Comparison of ENCODE assay signal across 8 cellular contexts in the genomic region with DNA sequence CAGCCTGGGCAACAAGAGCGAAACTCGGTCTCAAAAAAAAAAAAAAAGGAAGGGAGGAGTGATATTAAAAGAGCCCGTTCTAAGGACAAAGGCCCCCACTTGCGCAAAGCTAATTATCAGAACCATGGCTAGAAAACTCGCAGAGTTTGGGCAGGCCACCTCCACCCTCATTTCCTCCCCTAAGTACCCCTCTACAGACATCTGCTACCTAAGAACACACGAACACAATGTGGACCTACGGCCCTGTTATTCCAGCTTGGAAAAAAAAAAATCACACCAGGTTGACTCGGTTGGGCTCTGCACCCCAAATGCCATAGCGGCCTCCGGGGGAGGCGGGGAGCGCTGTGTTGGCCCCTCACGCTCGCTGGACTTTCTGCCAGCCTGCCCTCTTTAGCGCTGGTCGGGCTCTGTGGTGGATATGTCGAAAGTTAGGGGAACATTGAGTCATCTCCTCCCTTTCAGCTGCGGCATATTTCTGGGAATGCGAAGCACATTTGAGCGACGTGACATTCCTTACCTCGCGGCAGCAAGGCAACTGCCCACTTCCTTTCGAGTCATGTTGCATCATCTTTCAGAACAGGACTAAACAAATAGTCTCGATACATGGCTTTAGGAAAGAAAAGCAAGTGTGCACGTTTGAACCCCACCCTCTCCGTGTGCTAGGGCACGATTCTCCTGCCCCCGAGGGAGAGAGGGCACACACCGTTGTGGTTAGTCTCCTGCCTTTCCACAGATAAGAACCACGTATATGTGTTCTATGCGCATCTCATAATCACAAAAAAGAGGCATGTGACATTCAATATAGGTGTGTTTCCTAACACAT.
DNase-seq lines count a peak whose midpoint lies in the region; FAIRE-seq and TF ChIP-seq lines count a peak whose summit lies in the region.

No MANE protein-coding gene starts in this region.

- no peaks in the 10 kb centered on the region for H3K36me3 ChIP-seq in H7 (replicated peaks; ENCODE audit: control insufficient read depth, insufficient read depth, low read length)

- no peak for FAIRE-seq in D721Med (lab: Jason Lieb, UNC)

- DNase-seq in AML-193 (lab: John Stamatoyannopoulos, UW) = peak; percentile 46
- DNase-seq in LoVo (ENCODE audit: low spot score) = peak; percentile 64
- DNase-seq in brain pericyte (ENCODE audit: low read depth, low spot score) = peak; percentile 65
- DNase-seq in lung microvascular endothelial cell (ENCODE audit: low read depth in 2 of 2) = peak; percentile 56 to 97
- no peak for DNase-seq in inferior parietal cortex (ENCODE audit: extremely low spot score)
- no peak for DNase-seq in H7
- DNase-seq in D721Med (ENCODE audit: insufficient read length, low spot score) = no peak
- no peak for DNase-seq in NCI-H526 treated with DMSO at 0.1 percent for 48 hours (lab: John Stamatoyannopoulos, UW)

- no peak overlapping the region for H3K4me3 ChIP-seq in H7 (ENCODE audit: insufficient read depth, low read depth, low read length)

- TF ChIP-seq CTCF in D721Med (IDR thresholded peaks at IDR 0.05; ENCODE audit: insufficient read depth, missing control alignments) = no peak

- no peaks in the 10 kb centered on the region; the same call in 1 of the 2 replicates for H3K27me3 ChIP-seq in H7 (ENCODE audit: control insufficient read depth, insufficient read depth, low read length)

Comparison
In these comparisons a context has a peak if more than half of its experiments do, and no peak if none do; other contexts are left out.
1. DNase-seq: peak in AML-193 (2 of 2), LoVo (single experiment), brain pericyte (single experiment) and lung microvascular endothelial cell (2 of 2); none in inferior parietal cortex (single experiment), H7 (single experiment), D721Med (single experiment) and NCI-H526 treated with DMSO at 0.1 percent for 48 hours (single experiment).